ENCODE assay signal across 23 cellular contexts in genomic region chr7:11667810-11668185, GRCh38.
"Had no signal": no experiment of that assay in that cellular context is flagged by ENCODE, and none has a peak within 500 bp of the region (broad histone marks: within the 10 kb centered on the region; RNA-seq: fewer than 3 reads in every experiment).

No MANE protein-coding gene starts in this region.

- H3K4me1 ChIP-seq: adrenal gland, breast epithelium, Peyer's patch, SJCRH30 had no signal

- DNase-seq: activated CD4-positive, alpha-beta memory T cell treated with anti-CD3 and anti-CD28 coated beads, Interleukin-2, amount 10 ng/mL, durations not matched to agents 7 days and 5 days; activated CD4-positive, alpha-beta T cell treated with anti-CD3 and anti-CD28 coated beads, Interleukin-2, amount 50 U/mL, for 1 hour; activated CD4-positive, CD25-positive, alpha-beta regulatory T cell; activated naive CD4-positive, alpha-beta T cell treated with anti-CD3 and anti-CD28 coated beads, Interleukin-2, amount 50 U/mL, for 16 hours; activated naive CD8-positive, alpha-beta T cell treated with anti-CD3 and anti-CD28 coated beads, Interleukin-2, amount 10 ng/mL, durations not matched to agents 7 days and 5 days; adrenal gland; anterior cingulate cortex; central memory CD4-positive, alpha-beta T cell; Karpas-422; MM.1S; NCI-H1105; NCI-H1436; NCI-H1694 treated with DMSO at 0.1 percent for 48 hours; NCI-H2081 treated with DMSO at 0.1 percent for 48 hours; NCI-H524; Peyer's patch; Right ventricle myocardium superior; SJCRH30; SK-N-SH; T-helper 1 cell had no signal

- H3K27ac ChIP-seq: adrenal gland, breast epithelium, Peyer's patch, RWPE1, SJCRH30, VCaP had no signal

- H3K9me3 ChIP-seq: adrenal gland, breast epithelium, Peyer's patch, SJCRH30, SK-N-SH had no signal

- H3K27me3 ChIP-seq: adrenal gland, breast epithelium, Peyer's patch, SJCRH30 had no signal

- H3K36me3 ChIP-seq: adrenal gland, breast epithelium, Peyer's patch, SJCRH30 had no signal

- H3K4me3 ChIP-seq: adrenal gland, breast epithelium, Peyer's patch, SJCRH30 had no signal
